ENCODE assay signal across 1 cellular context in the genomic region with DNA sequence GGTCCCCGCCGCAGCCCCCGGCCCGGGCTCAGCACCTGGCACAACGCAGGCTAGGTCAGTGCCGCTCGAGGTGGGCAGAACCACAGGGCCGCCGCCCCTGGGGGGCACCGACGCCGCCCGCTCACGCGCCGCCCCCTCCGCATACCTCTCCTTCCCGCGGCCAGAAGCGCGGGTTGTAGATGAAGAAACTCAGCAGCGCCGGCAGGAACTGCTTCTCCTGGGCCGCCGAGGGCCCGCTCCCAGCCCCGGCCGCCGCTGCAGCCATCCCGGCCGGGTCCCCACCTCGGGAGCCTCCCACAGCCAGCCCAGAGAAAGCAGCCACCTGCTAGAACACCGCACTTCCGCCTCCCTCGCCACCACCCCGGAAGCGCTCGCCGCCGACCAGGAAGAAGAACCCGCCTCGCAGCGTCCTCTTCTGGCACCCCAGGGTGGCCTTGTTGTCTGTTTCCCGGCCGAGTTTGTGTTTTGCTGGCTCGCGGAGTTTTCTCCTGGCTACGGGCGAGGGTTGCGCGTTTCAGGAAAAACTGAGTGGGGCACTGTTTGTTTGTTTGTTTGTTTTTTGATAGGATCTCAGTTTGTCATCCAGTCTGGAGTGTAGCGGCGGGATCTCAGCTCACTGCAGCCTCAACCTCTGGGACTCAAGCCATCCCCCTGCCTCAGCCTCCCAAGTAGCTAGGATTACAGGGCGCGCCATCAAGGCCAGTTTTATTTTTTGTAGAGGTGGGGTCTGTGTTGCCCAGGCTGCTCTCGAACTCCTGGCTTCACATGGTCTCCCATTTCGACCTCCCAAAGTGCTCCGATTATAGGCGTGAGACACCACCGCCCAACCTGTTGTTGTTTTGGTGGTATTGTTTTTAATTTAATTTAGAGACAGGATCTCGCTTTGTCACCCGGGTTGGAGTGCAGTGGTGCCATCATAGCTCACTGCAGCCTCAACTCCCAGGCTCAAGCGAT.
TF ChIP-seq lines count a peak whose summit lies in the region.

No MANE protein-coding gene starts in this region.

TF ChIP-seq in HepG2, 621 proteins besides CTCF, POLR2A, EP300 and RAD21 (continued from another document and continues in another):
- TF ChIP-seq, protein P1, sequence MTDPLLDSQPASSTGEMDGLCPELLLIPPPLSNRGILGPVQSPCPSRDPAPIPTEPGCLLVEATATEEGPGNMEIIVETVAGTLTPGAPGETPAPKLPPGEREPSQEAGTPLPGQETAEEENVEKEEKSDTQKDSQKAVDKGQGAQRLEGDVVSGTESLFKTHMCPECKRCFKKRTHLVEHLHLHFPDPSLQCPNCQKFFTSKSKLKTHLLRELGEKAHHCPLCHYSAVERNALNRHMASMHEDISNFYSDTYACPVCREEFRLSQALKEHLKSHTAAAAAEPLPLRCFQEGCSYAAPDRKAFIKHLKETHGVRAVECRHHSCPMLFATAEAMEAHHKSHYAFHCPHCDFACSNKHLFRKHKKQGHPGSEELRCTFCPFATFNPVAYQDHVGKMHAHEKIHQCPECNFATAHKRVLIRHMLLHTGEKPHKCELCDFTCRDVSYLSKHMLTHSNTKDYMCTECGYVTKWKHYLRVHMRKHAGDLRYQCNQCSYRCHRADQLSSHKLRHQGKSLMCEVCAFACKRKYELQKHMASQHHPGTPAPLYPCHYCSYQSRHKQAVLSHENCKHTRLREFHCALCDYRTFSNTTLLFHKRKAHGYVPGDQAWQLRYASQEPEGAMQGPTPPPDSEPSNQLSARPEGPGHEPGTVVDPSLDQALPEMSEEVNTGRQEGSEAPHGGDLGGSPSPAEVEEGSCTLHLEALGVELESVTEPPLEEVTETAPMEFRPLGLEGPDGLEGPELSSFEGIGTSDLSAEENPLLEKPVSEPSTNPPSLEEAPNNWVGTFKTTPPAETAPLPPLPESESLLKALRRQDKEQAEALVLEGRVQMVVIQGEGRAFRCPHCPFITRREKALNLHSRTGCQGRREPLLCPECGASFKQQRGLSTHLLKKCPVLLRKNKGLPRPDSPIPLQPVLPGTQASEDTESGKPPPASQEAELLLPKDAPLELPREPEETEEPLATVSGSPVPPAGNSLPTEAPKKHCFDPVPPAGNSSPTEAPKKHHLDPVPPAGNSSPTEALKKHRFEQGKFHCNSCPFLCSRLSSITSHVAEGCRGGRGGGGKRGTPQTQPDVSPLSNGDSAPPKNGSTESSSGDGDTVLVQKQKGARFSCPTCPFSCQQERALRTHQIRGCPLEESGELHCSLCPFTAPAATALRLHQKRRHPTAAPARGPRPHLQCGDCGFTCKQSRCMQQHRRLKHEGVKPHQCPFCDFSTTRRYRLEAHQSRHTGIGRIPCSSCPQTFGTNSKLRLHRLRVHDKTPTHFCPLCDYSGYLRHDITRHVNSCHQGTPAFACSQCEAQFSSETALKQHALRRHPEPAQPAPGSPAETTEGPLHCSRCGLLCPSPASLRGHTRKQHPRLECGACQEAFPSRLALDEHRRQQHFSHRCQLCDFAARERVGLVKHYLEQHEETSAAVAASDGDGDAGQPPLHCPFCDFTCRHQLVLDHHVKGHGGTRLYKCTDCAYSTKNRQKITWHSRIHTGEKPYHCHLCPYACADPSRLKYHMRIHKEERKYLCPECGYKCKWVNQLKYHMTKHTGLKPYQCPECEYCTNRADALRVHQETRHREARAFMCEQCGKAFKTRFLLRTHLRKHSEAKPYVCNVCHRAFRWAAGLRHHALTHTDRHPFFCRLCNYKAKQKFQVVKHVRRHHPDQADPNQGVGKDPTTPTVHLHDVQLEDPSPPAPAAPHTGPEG (CRISPR knock-in tag; IDR thresholded peaks at IDR 0.05) = no peak
- TF ChIP-seq SAP130 (CRISPR knock-in tag; IDR thresholded peaks at IDR 0.05; ENCODE audit: low read depth) = peak; percentile 96
- TF ChIP-seq, protein P2, sequence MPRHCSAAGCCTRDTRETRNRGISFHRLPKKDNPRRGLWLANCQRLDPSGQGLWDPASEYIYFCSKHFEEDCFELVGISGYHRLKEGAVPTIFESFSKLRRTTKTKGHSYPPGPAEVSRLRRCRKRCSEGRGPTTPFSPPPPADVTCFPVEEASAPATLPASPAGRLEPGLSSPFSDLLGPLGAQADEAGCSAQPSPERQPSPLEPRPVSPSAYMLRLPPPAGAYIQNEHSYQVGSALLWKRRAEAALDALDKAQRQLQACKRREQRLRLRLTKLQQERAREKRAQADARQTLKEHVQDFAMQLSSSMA (CRISPR knock-in tag; IDR thresholded peaks at IDR 0.05) = no peak
- TF ChIP-seq MAF1 (CRISPR knock-in tag; IDR thresholded peaks at IDR 0.05; ENCODE audit: borderline replicate concordance) = peak; percentile 59; the same call in 1 of the 2 replicates
- no peak for TF ChIP-seq JDP2 (CRISPR knock-in tag; IDR thresholded peaks at IDR 0.05; ENCODE audit: borderline replicate concordance)
- peak; percentile 85 for TF ChIP-seq YEATS4 (CRISPR knock-in tag; IDR thresholded peaks at IDR 0.05; ENCODE audit: borderline replicate concordance)
- TF ChIP-seq NCOA2 (CRISPR knock-in tag; IDR thresholded peaks at IDR 0.05) = peak; percentile 11; the same call in 1 of the 2 replicates
- peak; percentile 74; the same call in 1 of the 2 replicates for TF ChIP-seq CBX5 (CRISPR knock-in tag; IDR thresholded peaks at IDR 0.05; ENCODE audit: borderline replicate concordance)
- TF ChIP-seq ZNF34 (CRISPR knock-in tag; IDR thresholded peaks at IDR 0.05; ENCODE audit: borderline replicate concordance) = 0 out of 2 replicates have a peak, but pooled peaks have one; percentile 21
- peak; percentile 87 for TF ChIP-seq ZNF816 (CRISPR knock-in tag; IDR thresholded peaks at IDR 0.05; ENCODE audit: borderline replicate concordance)
- TF ChIP-seq ZNF563 (CRISPR knock-in tag; IDR thresholded peaks at IDR 0.05) = peak; percentile 55
- TF ChIP-seq MAZ (IDR thresholded peaks at IDR 0.05; ENCODE audit: borderline replicate concordance, low read depth, low read length) = no peak; the same call in 1 of the 2 replicates
- peak; percentile 52 for TF ChIP-seq MAZ (CRISPR knock-in tag; IDR thresholded peaks at IDR 0.05; ENCODE audit: low read depth)
- no peak; the same call in 1 of the 2 replicates for TF ChIP-seq MEIS2 (CRISPR knock-in tag; IDR thresholded peaks at IDR 0.05)
- TF ChIP-seq ZNF562 (CRISPR knock-in tag; IDR thresholded peaks at IDR 0.05; ENCODE audit: borderline replicate concordance) = no peak
- TF ChIP-seq ZKSCAN8 (CRISPR knock-in tag; IDR thresholded peaks at IDR 0.05; ENCODE audit: borderline replicate concordance) = 0 out of 2 replicates have a peak, but pooled peaks have one; percentile 19
- TF ChIP-seq EHMT2 (IDR thresholded peaks at IDR 0.05; ENCODE audit: borderline replicate concordance, low read depth, low read length) = no peak; the same call in 1 of the 2 replicates
- TF ChIP-seq MYNN (CRISPR knock-in tag; IDR thresholded peaks at IDR 0.05; ENCODE audit: low read depth) = no peak
- no peak for TF ChIP-seq HHEX (CRISPR knock-in tag; IDR thresholded peaks at IDR 0.05)
- TF ChIP-seq RNF2 (conservative IDR thresholded peaks at IDR 0.05; ENCODE audit: low read depth) = no peak
- TF ChIP-seq ZNF224 (CRISPR knock-in tag; IDR thresholded peaks at IDR 0.05) = 0 out of 2 replicates have a peak, but pooled peaks have one; percentile 30
- TF ChIP-seq ZNF263 (CRISPR knock-in tag; IDR thresholded peaks at IDR 0.05) = no peak
- TF ChIP-seq ZNF543 (CRISPR knock-in tag; IDR thresholded peaks at IDR 0.05) = peak; percentile 52; the same call in 1 of the 2 replicates
- TF ChIP-seq ZNF350 (CRISPR knock-in tag; IDR thresholded peaks at IDR 0.05; ENCODE audit: borderline replicate concordance, low read depth) = peak; percentile 81; the same call in 1 of the 2 replicates
- TF ChIP-seq, protein P3, sequence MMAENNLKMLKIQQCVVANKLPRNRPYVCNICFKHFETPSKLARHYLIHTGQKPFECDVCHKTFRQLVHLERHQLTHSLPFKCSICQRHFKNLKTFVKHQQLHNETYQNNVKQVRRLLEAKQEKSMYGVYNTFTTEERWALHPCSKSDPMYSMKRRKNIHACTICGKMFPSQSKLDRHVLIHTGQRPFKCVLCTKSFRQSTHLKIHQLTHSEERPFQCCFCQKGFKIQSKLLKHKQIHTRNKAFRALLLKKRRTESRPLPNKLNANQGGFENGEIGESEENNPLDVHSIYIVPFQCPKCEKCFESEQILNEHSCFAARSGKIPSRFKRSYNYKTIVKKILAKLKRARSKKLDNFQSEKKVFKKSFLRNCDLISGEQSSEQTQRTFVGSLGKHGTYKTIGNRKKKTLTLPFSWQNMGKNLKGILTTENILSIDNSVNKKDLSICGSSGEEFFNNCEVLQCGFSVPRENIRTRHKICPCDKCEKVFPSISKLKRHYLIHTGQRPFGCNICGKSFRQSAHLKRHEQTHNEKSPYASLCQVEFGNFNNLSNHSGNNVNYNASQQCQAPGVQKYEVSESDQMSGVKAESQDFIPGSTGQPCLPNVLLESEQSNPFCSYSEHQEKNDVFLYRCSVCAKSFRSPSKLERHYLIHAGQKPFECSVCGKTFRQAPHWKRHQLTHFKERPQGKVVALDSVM (CRISPR knock-in tag; IDR thresholded peaks at IDR 0.05) = peak; percentile 45; the same call in 1 of the 2 replicates
- peak; percentile 47; the same call in 1 of the 2 replicates for TF ChIP-seq ERF (CRISPR knock-in tag; IDR thresholded peaks at IDR 0.05)
- TF ChIP-seq ZNF660 (CRISPR knock-in tag; IDR thresholded peaks at IDR 0.05; ENCODE audit: borderline replicate concordance, low read depth) = no peak
- TF ChIP-seq XRCC5 (optimal IDR thresholded peaks at IDR 0.05; ENCODE audit: low read length) = peak; percentile 70
- peak; percentile 61; the same call in 1 of the 2 replicates for TF ChIP-seq ZNF160 (CRISPR knock-in tag; IDR thresholded peaks at IDR 0.05)
- no peak for TF ChIP-seq TMF1 (CRISPR knock-in tag; IDR thresholded peaks at IDR 0.05; ENCODE audit: low read depth)
- no peak for TF ChIP-seq ATF7 (IDR thresholded peaks at IDR 0.05)
- no peak for TF ChIP-seq ATF7 (CRISPR knock-in tag; IDR thresholded peaks at IDR 0.05)
- TF ChIP-seq ZNF124 (CRISPR knock-in tag; IDR thresholded peaks at IDR 0.05) = peak; percentile 64; the same call in 1 of the 2 replicates
- TF ChIP-seq RFXANK (CRISPR knock-in tag; IDR thresholded peaks at IDR 0.05) = no peak
- TF ChIP-seq, protein P4, sequence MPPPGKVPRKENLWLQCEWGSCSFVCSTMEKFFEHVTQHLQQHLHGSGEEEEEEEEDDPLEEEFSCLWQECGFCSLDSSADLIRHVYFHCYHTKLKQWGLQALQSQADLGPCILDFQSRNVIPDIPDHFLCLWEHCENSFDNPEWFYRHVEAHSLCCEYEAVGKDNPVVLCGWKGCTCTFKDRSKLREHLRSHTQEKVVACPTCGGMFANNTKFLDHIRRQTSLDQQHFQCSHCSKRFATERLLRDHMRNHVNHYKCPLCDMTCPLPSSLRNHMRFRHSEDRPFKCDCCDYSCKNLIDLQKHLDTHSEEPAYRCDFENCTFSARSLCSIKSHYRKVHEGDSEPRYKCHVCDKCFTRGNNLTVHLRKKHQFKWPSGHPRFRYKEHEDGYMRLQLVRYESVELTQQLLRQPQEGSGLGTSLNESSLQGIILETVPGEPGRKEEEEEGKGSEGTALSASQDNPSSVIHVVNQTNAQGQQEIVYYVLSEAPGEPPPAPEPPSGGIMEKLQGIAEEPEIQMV (CRISPR knock-in tag; IDR thresholded peaks at IDR 0.05; ENCODE audit: low read depth) = no peak
- peak; percentile 36; the same call in 1 of the 2 replicates for TF ChIP-seq SALL1 (CRISPR knock-in tag; IDR thresholded peaks at IDR 0.05)
- no peak for TF ChIP-seq ZBTB8A (CRISPR knock-in tag; IDR thresholded peaks at IDR 0.05; ENCODE audit: borderline replicate concordance, low read depth)
- peak; percentile 53; the same call in 1 of the 2 replicates for TF ChIP-seq ZFP90 (CRISPR knock-in tag; IDR thresholded peaks at IDR 0.05; ENCODE audit: borderline replicate concordance)
- TF ChIP-seq, protein P5, sequence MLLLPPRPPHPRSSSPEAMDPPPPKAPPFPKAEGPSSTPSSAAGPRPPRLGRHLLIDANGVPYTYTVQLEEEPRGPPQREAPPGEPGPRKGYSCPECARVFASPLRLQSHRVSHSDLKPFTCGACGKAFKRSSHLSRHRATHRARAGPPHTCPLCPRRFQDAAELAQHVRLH (CRISPR knock-in tag; IDR thresholded peaks at IDR 0.05; ENCODE audit: borderline replicate concordance, low read depth) = no peak; the same call in 1 of the 2 replicates
- TF ChIP-seq MAFK (conservative IDR thresholded peaks at IDR 0.05 in 1 of 2, IDR thresholded peaks at IDR 0.05 in 1 of 2; ENCODE audit: low read length in 2 of 2) = no peak
- TF ChIP-seq MTA1 (CRISPR knock-in tag; IDR thresholded peaks at IDR 0.05; ENCODE audit: borderline replicate concordance) = 0 out of 2 replicates have a peak, but pooled peaks have one; percentile 18
- 0 out of 2 replicates have a peak, but pooled peaks have one; percentile 32 for TF ChIP-seq ZSCAN9 (CRISPR knock-in tag; IDR thresholded peaks at IDR 0.05; ENCODE audit: borderline replicate concordance)
- peak; percentile 16; the same call in 1 of the 2 replicates for TF ChIP-seq SRF (IDR thresholded peaks at IDR 0.05; ENCODE audit: low read depth, low read length)
- TF ChIP-seq RAD51 (IDR thresholded peaks at IDR 0.05; ENCODE audit: borderline replicate concordance) = no peak
- peak; percentile 66; the same call in 1 of the 2 replicates for TF ChIP-seq PAX8 (CRISPR knock-in tag; IDR thresholded peaks at IDR 0.05; ENCODE audit: borderline replicate concordance)
- TF ChIP-seq ZNF589 (CRISPR knock-in tag; conservative IDR thresholded peaks at IDR 0.05) = no peak
- TF ChIP-seq ZNF430 (CRISPR knock-in tag; IDR thresholded peaks at IDR 0.05) = peak; percentile 76
- TF ChIP-seq, protein P6, sequence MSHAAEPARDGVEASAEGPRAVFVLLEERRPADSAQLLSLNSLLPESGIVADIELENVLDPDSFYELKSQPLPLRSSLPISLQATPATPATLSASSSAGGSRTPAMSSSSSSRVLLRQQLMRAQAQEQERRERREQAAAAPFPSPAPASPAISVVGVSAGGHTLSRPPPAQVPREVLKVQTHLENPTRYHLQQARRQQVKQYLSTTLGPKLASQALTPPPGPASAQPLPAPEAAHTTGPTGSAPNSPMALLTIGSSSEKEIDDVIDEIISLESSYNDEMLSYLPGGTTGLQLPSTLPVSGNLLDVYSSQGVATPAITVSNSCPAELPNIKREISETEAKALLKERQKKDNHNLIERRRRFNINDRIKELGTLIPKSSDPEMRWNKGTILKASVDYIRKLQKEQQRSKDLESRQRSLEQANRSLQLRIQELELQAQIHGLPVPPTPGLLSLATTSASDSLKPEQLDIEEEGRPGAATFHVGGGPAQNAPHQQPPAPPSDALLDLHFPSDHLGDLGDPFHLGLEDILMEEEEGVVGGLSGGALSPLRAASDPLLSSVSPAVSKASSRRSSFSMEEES (CRISPR knock-in tag; IDR thresholded peaks at IDR 0.05) = no peak; the same call in 1 of the 2 replicates
